8 cellular contexts compared by ENCODE assay signal in the genomic region with DNA sequence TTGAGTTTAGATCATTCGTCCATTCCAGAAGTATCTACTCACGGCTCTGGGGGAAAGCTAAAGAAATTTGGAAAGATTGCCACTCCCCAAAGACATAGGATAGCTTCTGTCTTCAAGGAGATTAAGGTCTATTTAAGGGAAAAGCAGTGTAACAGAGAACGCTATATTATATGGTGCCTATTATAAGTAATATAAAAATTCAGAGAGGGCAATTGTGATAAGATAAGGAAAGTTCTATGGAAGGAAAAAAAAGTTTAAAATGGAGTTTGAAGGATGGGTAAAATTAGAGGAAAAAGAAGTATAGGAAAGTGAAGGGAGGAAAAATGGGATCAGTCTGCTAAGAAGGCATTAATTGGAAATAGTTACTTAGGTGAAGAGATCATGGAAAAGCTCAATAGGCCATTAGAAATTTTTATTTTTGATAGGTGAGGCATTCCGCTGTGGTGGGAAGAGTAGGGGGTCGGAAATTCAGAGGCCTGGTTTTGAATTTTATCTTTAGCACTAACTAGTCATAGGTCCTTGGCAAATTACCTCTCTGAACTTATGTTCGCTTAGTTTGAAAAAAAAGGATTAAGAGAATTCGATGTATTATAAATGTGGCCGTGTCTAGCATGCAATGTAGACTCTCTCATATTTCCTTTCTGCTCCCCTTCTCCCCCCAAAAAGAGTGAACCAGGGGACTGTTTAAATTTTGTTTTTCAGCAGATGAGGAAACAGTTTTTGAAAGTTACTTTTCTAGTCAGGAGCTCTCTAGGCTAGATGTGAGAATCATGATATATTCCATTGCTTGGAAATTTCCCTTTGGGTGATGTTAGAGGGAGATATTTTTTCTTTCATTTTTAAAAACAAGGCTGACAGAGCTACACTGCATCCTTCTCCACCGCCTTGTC. TPM values are rescaled to one million over a fixed set of nuclear protein-coding genes. Genes with fewer than 3 reads are reported as not detected.
DNase-seq lines count a peak whose midpoint lies in the region; ATAC-seq lines count a peak whose summit lies in the region.

No MANE protein-coding gene starts in this region.

- no peaks in the 10 kb centered on the region for H3K9me3 Mint-ChIP-seq in T-helper 1 cell treated with Interleukin-12 subunit alpha and Interleukin-12 subunit beta and Interleukin-4 antibody, amounts not matched to agents 30 μg/mL and 1 μg/mL, for 36 hours
- peaks cover 0 to 3% of the 10 kb centered on the region in 2 donors for H3K9me3 Mint-ChIP-seq in activated naive CD4-positive, alpha-beta T cell treated with anti-CD3 and anti-CD28 coated beads, Interleukin-2, amount 50 U/mL, for 72 hours

- peaks cover 24% of the 10 kb centered on the region for H3K4me1 Mint-ChIP-seq in T-helper 1 cell treated with Interleukin-12 subunit alpha and Interleukin-12 subunit beta and Interleukin-4 antibody, amounts not matched to agents 30 μg/mL and 1 μg/mL, for 36 hours (ENCODE audit: low read depth)

- H3K9ac ChIP-seq in iPS-20b (ENCODE audit: low read depth, low read length) (peak overlapping the region; percentile 63; the same call in 1 of the 2 replicates), subcutaneous abdominal adipose tissue (ENCODE audit: low read length in 5 of 5) (peak overlapping the region in 4 of 5 donors; percentile 40 to 89 (median 64))

- no peaks in the 10 kb centered on the region for H3K4me1 ChIP-seq in iPS-20b (ENCODE audit: insufficient read depth, low read length)
- H3K4me1 ChIP-seq in subcutaneous abdominal adipose tissue (ENCODE audit: control insufficient read depth in 5 of 5, insufficient read depth in 5 of 5, low read length in 5 of 5): peaks cover 0 to 30% (median 23%) of the 10 kb centered on the region in 5 donors

- ATAC-seq in activated naive CD4-positive, alpha-beta T cell treated with anti-CD3 and anti-CD28 coated beads, Interleukin-2, amount 50 U/mL, for 72 hours: no peak

- no peaks in the 10 kb centered on the region for H3K36me3 ChIP-seq in iPS-20b (ENCODE audit: insufficient read depth, low read depth, low read length)
- H3K36me3 ChIP-seq in subcutaneous abdominal adipose tissue (ENCODE audit: control insufficient read depth in 5 of 5, insufficient read depth in 5 of 5, low read length in 5 of 5): no peaks in the 10 kb centered on the region

- H3K36me3 Mint-ChIP-seq in T-helper 1 cell treated with Interleukin-12 subunit alpha and Interleukin-12 subunit beta and Interleukin-4 antibody, amounts not matched to agents 30 μg/mL and 1 μg/mL, for 36 hours (ENCODE audit: low read depth): peaks cover 4% of the 10 kb centered on the region
- peaks cover 11 to 12% of the 10 kb centered on the region in 2 donors for H3K36me3 Mint-ChIP-seq in activated naive CD4-positive, alpha-beta T cell treated with anti-CD3 and anti-CD28 coated beads, Interleukin-2, amount 50 U/mL, for 72 hours

- H3K27me3 ChIP-seq in iPS-20b (ENCODE audit: insufficient read depth, low read length): no peaks in the 10 kb centered on the region
- H3K27me3 ChIP-seq in subcutaneous abdominal adipose tissue (ENCODE audit: control insufficient read depth in 5 of 5, insufficient read depth in 4 of 5, low read length in 5 of 5): no peaks in the 10 kb centered on the region

- H3K27me3 Mint-ChIP-seq in T-helper 1 cell treated with Interleukin-12 subunit alpha and Interleukin-12 subunit beta and Interleukin-4 antibody, amounts not matched to agents 30 μg/mL and 1 μg/mL, for 36 hours (ENCODE audit: low read depth): no peaks in the 10 kb centered on the region

- DNase-seq in T-helper 1 cell (no peak), dermis blood vessel endothelial cell (no peak), COLO829 (ENCODE audit: low spot score) (no peak)
- DNase-seq in activated naive CD4-positive, alpha-beta T cell treated with anti-CD3 and anti-CD28 coated beads, Interleukin-2, amount 50 U/mL, for 72 hours (ENCODE audit: low spot score in 2 of 2): no peak
- DNase-seq in NK-92 treated with Interleukin-12 subunit alpha and Interleukin-12 subunit beta, amount 100 ng/mL, for 24 hours (lab: John Stamatoyannopoulos, UW): no peak

- H3K27ac ChIP-seq in iPS-20b (ENCODE audit: low read length): no peak overlapping the region
- peak overlapping the region; percentile 99 for H3K27ac ChIP-seq in subcutaneous abdominal adipose tissue (ENCODE audit: low read depth, low read length)

- peak overlapping the region; percentile 89 for H3K27ac Mint-ChIP-seq in T-helper 1 cell treated with Interleukin-12 subunit alpha and Interleukin-12 subunit beta and Interleukin-4 antibody, amounts not matched to agents 30 μg/mL and 1 μg/mL, for 36 hours
- peak overlapping the region; percentile 98 to 100 for H3K27ac Mint-ChIP-seq in activated naive CD4-positive, alpha-beta T cell treated with anti-CD3 and anti-CD28 coated beads, Interleukin-2, amount 50 U/mL, for 72 hours

- H3K9me3 ChIP-seq in iPS-20b (ENCODE audit: insufficient read depth, low read depth, low read length) (no peaks in the 10 kb centered on the region), subcutaneous abdominal adipose tissue (ENCODE audit: control insufficient read depth in 5 of 5, low read length in 5 of 5) (no peaks in the 10 kb centered on the region)

- H3K4me3 ChIP-seq in iPS-20b (ENCODE audit: low read length) (peak overlapping the region; percentile 80), subcutaneous abdominal adipose tissue (ENCODE audit: low read depth in 1 of 5, low read length in 5 of 5) (peak overlapping the region; percentile 55 to 92 (median 75))

- H3K4me3 Mint-ChIP-seq in T-helper 1 cell treated with Interleukin-12 subunit alpha and Interleukin-12 subunit beta and Interleukin-4 antibody, amounts not matched to agents 30 μg/mL and 1 μg/mL, for 36 hours: peak overlapping the region; percentile 91

RNA-seq across cellular contexts. Expression of gene CDC27, which starts 0.9 kb away (rescaled TPM):
- total RNA-seq in activated naive CD4-positive, alpha-beta T cell treated with anti-CD3 and anti-CD28 coated beads, Interleukin-2, amount 50 U/mL, for 72 hours: 100 to 1,000 TPM; 134 to 146 TPM
- total RNA-seq in dermis blood vessel endothelial cell: 97.3 and 201 TPM in 2 replicates

RNA-seq across cellular contexts. Expression of gene MYL4, which starts 19.2 kb away (rescaled TPM):
- not detected for total RNA-seq in activated naive CD4-positive, alpha-beta T cell treated with anti-CD3 and anti-CD28 coated beads, Interleukin-2, amount 50 U/mL, for 72 hours
- 0.60 and 1.5 TPM in 2 replicates for total RNA-seq in dermis blood vessel endothelial cell
